8 cellular contexts compared by ENCODE assay signal in the genomic region with DNA sequence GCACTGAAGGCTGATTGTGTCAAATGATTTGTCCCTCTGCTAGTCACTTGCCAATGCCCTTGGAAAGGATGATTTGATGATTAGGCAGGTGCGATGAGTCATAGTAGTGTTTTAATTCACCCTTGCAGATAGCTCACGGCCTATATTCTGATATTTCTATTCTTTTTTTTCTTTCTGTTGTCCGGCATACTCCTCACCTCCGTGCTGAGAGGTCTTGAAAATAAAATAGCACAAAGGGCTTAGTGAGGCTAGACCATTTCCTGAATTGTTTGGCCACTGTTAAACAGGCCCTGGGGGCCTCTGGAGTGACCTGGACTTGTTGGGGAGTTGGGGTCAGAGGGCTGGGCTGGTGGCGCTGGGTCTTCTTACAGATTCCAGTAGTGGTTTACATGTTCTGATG.
DNase-seq lines count a peak whose midpoint lies in the region; ATAC-seq and TF ChIP-seq lines count a peak whose summit lies in the region.

No MANE protein-coding gene starts in this region.

- TF ChIP-seq POLR2A in erythroblast (IDR thresholded peaks at IDR 0.05; ENCODE audit: low read length) = no peak

- H3K4me1 ChIP-seq in parathyroid adenoma = peaks cover 58% of the 10 kb centered on the region

- H3K27ac Mint-ChIP-seq in CD14-positive monocyte = peak overlapping the region; percentile 91 to 98 (median 95)

- peaks cover 21% of the 10 kb centered on the region for H3K79me2 ChIP-seq in parathyroid adenoma

- H2AFZ ChIP-seq in parathyroid adenoma = no peak overlapping the region

- DNase-seq in CD14-positive monocyte (ENCODE audit: low spot score) (no peak), SK-N-MC (ENCODE audit: low read depth, low spot score) (no peak), erythroblast (lab: John Stamatoyannopoulos, UW) (peak; percentile 37 to 49), NCI-H1092 (lab: John Stamatoyannopoulos, UW) (no peak), NCI-H82 (lab: John Stamatoyannopoulos, UW) (no peak)

- peak overlapping the region; percentile 32 to 70 for H3K4me3 Mint-ChIP-seq in CD14-positive monocyte

- peaks cover 21 to 30% of the 10 kb centered on the region in 2 donors for H3K36me3 Mint-ChIP-seq in CD14-positive monocyte

- H3K4me2 ChIP-seq in parathyroid adenoma (ENCODE audit: low read length) = peak overlapping the region; percentile 45

- no peaks in the 10 kb centered on the region for H3K36me3 ChIP-seq in SK-N-MC (ENCODE audit: insufficient read depth, low read length)
- H3K36me3 ChIP-seq in parathyroid adenoma (ENCODE audit: control insufficient read depth, insufficient read depth, low read length) = no peaks in the 10 kb centered on the region

- TF ChIP-seq CTCF in CD14-positive monocyte (IDR thresholded peaks at IDR 0.05) (no peak), parathyroid adenoma (IDR thresholded peaks at IDR 0.05) (no peak)

- intact Hi-C loops in CD14-positive monocyte (cut with micrococcal nuclease) = no loop called here

- H3K27me3 Mint-ChIP-seq in CD14-positive monocyte (ENCODE audit: low read depth in 3 of 3) = peaks cover 0 to 1% (median 0%) of the 10 kb centered on the region in 3 donors

- H3K9ac ChIP-seq in SK-N-MC (ENCODE audit: insufficient read length) (no peak overlapping the region), parathyroid adenoma (no peak overlapping the region)

- H3K4me1 Mint-ChIP-seq in CD14-positive monocyte = peaks cover 99% of the 10 kb centered on the region

- ATAC-seq in GM19463 (IDR thresholded peaks at IDR 0.05; ENCODE audit: unreplicated experiment) = no peak
- no peak for ATAC-seq in GM21528 (IDR thresholded peaks at IDR 0.05; ENCODE audit: low FRiP score, unreplicated experiment)

- H3K9me3 ChIP-seq in SK-N-MC (ENCODE audit: low read depth, low read length) (no peaks in the 10 kb centered on the region), parathyroid adenoma (ENCODE audit: control insufficient read depth, low read length) (no peaks in the 10 kb centered on the region)

- H3K4me3 ChIP-seq in SK-N-MC (no peak overlapping the region; the same call in 1 of the 2 replicates), parathyroid adenoma (ENCODE audit: low read depth, low read length) (peak overlapping the region; percentile 33)

- H3K27ac ChIP-seq in SK-N-MC (0 out of 2 replicates have a peak overlapping the region, but pooled peaks have one; percentile 26), parathyroid adenoma (peak overlapping the region; percentile 100)

- no peaks in the 10 kb centered on the region for H3K27me3 ChIP-seq in parathyroid adenoma (ENCODE audit: control insufficient read depth, insufficient read depth, low read length)

- peaks cover 0 to 5% (median 0%) of the 10 kb centered on the region in 7 donors for H3K9me3 Mint-ChIP-seq in CD14-positive monocyte

Comparison
In these comparisons a context has a peak if more than half of its experiments do, and no peak if none do; other contexts are left out.
1. DNase-seq: peak in erythroblast (2 of 2); none in CD14-positive monocyte (single experiment), SK-N-MC (single experiment), NCI-H1092 (single experiment) and NCI-H82 (single experiment).